1 cellular context compared by ENCODE assay signal in genomic region chr19:55526216-55527196, GRCh38.
TF ChIP-seq lines count a peak whose summit lies in the region.

No MANE protein-coding gene starts in this region.

TF ChIP-seq in HepG2, 621 proteins besides CTCF, POLR2A, EP300 and RAD21 (continued from another document and continues in another):
- TF ChIP-seq ZNF646 (CRISPR knock-in tag; IDR thresholded peaks at IDR 0.05) (0 out of 2 replicates have a peak, but pooled peaks have one; percentile 32), MYNN (CRISPR knock-in tag; IDR thresholded peaks at IDR 0.05; ENCODE audit: low read depth) (no peak), ZNF512 (CRISPR knock-in tag; IDR thresholded peaks at IDR 0.05) (no peak), THAP11 (CRISPR knock-in tag; IDR thresholded peaks at IDR 0.05) (0 out of 2 replicates have a peak, but pooled peaks have one; percentile 37), ZNF749 (CRISPR knock-in tag; IDR thresholded peaks at IDR 0.05; ENCODE audit: borderline replicate concordance) (no peak), AKNA (CRISPR knock-in tag; IDR thresholded peaks at IDR 0.05; ENCODE audit: borderline replicate concordance) (no peak), FOXP1 (IDR thresholded peaks at IDR 0.05) (no peak), FOXP1 (CRISPR knock-in tag; IDR thresholded peaks at IDR 0.05) (0 out of 2 replicates have a peak, but pooled peaks have one; percentile 21), MAFF (IDR thresholded peaks at IDR 0.05; ENCODE audit: low read depth, low read length) (no peak), FOXA3 (CRISPR knock-in tag; IDR thresholded peaks at IDR 0.05) (peak; percentile 36; the same call in 1 of the 2 replicates), HOXA5 (CRISPR knock-in tag; IDR thresholded peaks at IDR 0.05) (no peak), CREB1 (IDR thresholded peaks at IDR 0.05) (peak; percentile 25; the same call in 1 of the 2 replicates), CREB1 (CRISPR knock-in tag; IDR thresholded peaks at IDR 0.05) (no peak), ZNF816 (CRISPR knock-in tag; IDR thresholded peaks at IDR 0.05; ENCODE audit: borderline replicate concordance) (no peak), ETV5 (CRISPR knock-in tag; IDR thresholded peaks at IDR 0.05; ENCODE audit: borderline replicate concordance) (no peak), CBX2 (IDR thresholded peaks at IDR 0.05; ENCODE audit: low read depth, low read length) (no peak), CBX2 (CRISPR knock-in tag; IDR thresholded peaks at IDR 0.05; ENCODE audit: low read depth) (no peak), ZNF780A (CRISPR knock-in tag; IDR thresholded peaks at IDR 0.05) (0 out of 2 replicates have a peak, but pooled peaks have one; percentile 20), GATAD1 (CRISPR knock-in tag; IDR thresholded peaks at IDR 0.05) (no peak)
- TF ChIP-seq, protein P1, sequence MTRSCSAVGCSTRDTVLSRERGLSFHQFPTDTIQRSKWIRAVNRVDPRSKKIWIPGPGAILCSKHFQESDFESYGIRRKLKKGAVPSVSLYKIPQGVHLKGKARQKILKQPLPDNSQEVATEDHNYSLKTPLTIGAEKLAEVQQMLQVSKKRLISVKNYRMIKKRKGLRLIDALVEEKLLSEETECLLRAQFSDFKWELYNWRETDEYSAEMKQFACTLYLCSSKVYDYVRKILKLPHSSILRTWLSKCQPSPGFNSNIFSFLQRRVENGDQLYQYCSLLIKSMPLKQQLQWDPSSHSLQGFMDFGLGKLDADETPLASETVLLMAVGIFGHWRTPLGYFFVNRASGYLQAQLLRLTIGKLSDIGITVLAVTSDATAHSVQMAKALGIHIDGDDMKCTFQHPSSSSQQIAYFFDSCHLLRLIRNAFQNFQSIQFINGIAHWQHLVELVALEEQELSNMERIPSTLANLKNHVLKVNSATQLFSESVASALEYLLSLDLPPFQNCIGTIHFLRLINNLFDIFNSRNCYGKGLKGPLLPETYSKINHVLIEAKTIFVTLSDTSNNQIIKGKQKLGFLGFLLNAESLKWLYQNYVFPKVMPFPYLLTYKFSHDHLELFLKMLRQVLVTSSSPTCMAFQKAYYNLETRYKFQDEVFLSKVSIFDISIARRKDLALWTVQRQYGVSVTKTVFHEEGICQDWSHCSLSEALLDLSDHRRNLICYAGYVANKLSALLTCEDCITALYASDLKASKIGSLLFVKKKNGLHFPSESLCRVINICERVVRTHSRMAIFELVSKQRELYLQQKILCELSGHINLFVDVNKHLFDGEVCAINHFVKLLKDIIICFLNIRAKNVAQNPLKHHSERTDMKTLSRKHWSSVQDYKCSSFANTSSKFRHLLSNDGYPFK (CRISPR knock-in tag; IDR thresholded peaks at IDR 0.05; ENCODE audit: borderline replicate concordance) = no peak
- TF ChIP-seq, protein P2, sequence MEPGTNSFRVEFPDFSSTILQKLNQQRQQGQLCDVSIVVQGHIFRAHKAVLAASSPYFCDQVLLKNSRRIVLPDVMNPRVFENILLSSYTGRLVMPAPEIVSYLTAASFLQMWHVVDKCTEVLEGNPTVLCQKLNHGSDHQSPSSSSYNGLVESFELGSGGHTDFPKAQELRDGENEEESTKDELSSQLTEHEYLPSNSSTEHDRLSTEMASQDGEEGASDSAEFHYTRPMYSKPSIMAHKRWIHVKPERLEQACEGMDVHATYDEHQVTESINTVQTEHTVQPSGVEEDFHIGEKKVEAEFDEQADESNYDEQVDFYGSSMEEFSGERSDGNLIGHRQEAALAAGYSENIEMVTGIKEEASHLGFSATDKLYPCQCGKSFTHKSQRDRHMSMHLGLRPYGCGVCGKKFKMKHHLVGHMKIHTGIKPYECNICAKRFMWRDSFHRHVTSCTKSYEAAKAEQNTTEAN (CRISPR knock-in tag; conservative IDR thresholded peaks at IDR 0.05) = no peak; the same call in 1 of the 2 replicates
- TF ChIP-seq, protein P3, sequence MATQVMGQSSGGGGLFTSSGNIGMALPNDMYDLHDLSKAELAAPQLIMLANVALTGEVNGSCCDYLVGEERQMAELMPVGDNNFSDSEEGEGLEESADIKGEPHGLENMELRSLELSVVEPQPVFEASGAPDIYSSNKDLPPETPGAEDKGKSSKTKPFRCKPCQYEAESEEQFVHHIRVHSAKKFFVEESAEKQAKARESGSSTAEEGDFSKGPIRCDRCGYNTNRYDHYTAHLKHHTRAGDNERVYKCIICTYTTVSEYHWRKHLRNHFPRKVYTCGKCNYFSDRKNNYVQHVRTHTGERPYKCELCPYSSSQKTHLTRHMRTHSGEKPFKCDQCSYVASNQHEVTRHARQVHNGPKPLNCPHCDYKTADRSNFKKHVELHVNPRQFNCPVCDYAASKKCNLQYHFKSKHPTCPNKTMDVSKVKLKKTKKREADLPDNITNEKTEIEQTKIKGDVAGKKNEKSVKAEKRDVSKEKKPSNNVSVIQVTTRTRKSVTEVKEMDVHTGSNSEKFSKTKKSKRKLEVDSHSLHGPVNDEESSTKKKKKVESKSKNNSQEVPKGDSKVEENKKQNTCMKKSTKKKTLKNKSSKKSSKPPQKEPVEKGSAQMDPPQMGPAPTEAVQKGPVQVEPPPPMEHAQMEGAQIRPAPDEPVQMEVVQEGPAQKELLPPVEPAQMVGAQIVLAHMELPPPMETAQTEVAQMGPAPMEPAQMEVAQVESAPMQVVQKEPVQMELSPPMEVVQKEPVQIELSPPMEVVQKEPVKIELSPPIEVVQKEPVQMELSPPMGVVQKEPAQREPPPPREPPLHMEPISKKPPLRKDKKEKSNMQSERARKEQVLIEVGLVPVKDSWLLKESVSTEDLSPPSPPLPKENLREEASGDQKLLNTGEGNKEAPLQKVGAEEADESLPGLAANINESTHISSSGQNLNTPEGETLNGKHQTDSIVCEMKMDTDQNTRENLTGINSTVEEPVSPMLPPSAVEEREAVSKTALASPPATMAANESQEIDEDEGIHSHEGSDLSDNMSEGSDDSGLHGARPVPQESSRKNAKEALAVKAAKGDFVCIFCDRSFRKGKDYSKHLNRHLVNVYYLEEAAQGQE (IDR thresholded peaks at IDR 0.05; ENCODE audit: borderline replicate concordance in 1 of 2, low read depth in 1 of 2, low read length in 2 of 2) = no peak
- TF ChIP-seq, protein P4, sequence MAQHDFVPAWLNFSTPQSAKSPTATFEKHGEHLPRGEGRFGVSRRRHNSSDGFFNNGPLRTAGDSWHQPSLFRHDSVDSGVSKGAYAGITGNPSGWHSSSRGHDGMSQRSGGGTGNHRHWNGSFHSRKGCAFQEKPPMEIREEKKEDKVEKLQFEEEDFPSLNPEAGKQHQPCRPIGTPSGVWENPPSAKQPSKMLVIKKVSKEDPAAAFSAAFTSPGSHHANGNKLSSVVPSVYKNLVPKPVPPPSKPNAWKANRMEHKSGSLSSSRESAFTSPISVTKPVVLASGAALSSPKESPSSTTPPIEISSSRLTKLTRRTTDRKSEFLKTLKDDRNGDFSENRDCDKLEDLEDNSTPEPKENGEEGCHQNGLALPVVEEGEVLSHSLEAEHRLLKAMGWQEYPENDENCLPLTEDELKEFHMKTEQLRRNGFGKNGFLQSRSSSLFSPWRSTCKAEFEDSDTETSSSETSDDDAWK (CRISPR knock-in tag; IDR thresholded peaks at IDR 0.05) = no peak
- TF ChIP-seq, protein P5, sequence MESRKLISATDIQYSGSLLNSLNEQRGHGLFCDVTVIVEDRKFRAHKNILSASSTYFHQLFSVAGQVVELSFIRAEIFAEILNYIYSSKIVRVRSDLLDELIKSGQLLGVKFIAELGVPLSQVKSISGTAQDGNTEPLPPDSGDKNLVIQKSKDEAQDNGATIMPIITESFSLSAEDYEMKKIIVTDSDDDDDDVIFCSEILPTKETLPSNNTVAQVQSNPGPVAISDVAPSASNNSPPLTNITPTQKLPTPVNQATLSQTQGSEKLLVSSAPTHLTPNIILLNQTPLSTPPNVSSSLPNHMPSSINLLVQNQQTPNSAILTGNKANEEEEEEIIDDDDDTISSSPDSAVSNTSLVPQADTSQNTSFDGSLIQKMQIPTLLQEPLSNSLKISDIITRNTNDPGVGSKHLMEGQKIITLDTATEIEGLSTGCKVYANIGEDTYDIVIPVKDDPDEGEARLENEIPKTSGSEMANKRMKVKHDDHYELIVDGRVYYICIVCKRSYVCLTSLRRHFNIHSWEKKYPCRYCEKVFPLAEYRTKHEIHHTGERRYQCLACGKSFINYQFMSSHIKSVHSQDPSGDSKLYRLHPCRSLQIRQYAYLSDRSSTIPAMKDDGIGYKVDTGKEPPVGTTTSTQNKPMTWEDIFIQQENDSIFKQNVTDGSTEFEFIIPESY (CRISPR knock-in tag; IDR thresholded peaks at IDR 0.05) = no peak
